In the genomic region with DNA sequence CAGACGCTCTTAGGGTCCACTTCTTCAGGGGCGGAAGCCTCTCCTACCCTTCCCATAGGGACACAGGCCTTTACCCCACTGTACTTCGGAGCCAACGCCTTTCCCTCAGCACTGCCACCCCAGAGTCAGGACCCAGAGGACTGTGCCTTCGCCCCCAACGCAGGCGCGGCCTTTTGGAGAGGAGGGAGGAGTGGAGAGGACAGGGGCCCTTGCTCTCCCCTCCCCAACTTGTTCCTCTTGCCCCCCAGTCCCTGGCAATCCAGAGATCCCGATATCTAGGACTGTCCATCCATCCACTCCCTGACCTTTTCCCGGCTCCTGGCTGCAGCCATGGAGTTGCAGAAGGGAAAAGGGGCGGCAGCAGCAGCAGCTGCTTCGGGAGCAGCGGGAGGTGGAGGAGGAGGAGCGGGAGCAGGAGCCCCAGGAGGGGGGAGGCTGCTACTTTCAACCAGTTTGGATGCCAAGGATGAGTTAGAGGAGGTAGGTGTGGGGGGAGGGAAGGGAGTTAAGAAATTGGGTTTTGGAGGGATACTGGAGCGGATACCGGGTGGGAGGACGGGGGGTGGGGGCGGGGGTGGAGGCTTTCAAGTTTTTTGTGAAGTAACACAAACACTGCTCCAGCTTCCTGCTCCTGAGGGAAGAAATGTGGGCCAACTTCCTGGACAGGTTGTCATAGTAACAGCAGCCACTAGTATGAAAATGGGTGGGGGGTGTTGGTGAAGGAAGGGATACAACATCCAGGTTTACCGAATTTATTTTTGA, we compare ENCODE assay signal across 1 cellular context.
TF ChIP-seq lines count a peak whose summit lies in the region.

No MANE protein-coding gene starts in this region.

TF ChIP-seq in GM23338, 12 proteins besides CTCF, POLR2A, EP300 and RAD21:
- TF ChIP-seq NANOG (IDR thresholded peaks at IDR 0.05; ENCODE audit: borderline replicate concordance) = no peak
- TF ChIP-seq ZNF114 (CRISPR knock-in tag; IDR thresholded peaks at IDR 0.05) = no peak
- TF ChIP-seq EZH2 (IDR thresholded peaks at IDR 0.05; ENCODE audit: low read depth, unreplicated experiment) = no peak
- peak; percentile 42; the same call in 1 of the 2 replicates for TF ChIP-seq POLR2AphosphoS5 (IDR thresholded peaks at IDR 0.05; ENCODE audit: low read depth)
TF ChIP-seq in GM23338: peak in this region for 1.
